In the genomic region with DNA sequence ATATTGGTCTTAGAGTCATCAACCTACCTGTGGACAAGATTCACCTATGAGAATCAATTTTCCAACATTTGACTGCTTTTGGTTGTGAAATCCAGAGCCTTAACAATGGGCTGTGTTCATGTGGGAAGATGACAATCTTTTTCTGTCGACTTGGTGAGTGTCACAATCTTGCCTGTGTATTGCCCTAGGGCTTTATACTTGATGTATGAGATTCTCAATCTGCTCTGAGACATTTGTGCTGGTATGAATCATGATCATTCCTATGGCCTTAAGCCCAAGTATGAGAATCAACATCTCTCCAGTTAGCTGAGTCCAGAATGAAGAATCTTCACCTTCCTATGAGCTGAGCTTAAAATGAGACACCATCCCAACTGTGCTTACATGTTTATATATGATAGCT, we compare ENCODE assay signal across 23 cellular contexts.
"Had no signal": no experiment of that assay in that cellular context is flagged by ENCODE, and none has a peak within 500 bp of the region (broad histone marks: within the 10 kb centered on the region; RNA-seq: fewer than 3 reads in every experiment).

No MANE protein-coding gene starts in this region.

- ATAC-seq: K562 had no signal

- H3K36me3 Mint-ChIP-seq: IgD-negative memory B cell had no signal

- H3K9ac ChIP-seq: KMS-11 had no signal

- H3K36me3 ChIP-seq: SJSA1 had no signal

- H3K4me3 ChIP-seq: K562, SJSA1, SK-N-MC had no signal

- H3K4me1 ChIP-seq: SJSA1 had no signal

- H3K4me3 Mint-ChIP-seq: IgD-negative memory B cell had no signal

- H3K27ac Mint-ChIP-seq: IgD-negative memory B cell had no signal

- H3K27ac ChIP-seq: HL-60, KMS-11, SJSA1, SK-N-MC had no signal

- H3K27me3 Mint-ChIP-seq: IgD-negative memory B cell had no signal

- H3K9me3 Mint-ChIP-seq: IgD-negative memory B cell had no signal

- H3K27me3 ChIP-seq: SJSA1 had no signal

- H3K4me2 ChIP-seq: KMS-11 had no signal

- DNase-seq: Kasumi-1, MM.1S, NCI-H1092 treated with DMSO at 0.1 percent for 48 hours, NCI-H1436, NCI-H187, NCI-H2029, NCI-H2081 treated with DMSO at 0.1 percent for 48 hours, NCI-H2171, NCI-H226, NCI-H446, NCI-H510A, NCI-H524 treated with DMSO at 0.1 percent for 48 hours, NCI-H69, NCI-H774, Right ventricle myocardium superior, RPMI8226, SIG-M5 had no signal

- H3K4me1 Mint-ChIP-seq: IgD-negative memory B cell had no signal

- H3K9me3 ChIP-seq: SJSA1 had no signal
